Comparison of ENCODE assay signal across 1 cellular context in genomic region chr14:72893636-72894322, GRCh38.
A peak's percentile ranks its signal among the peaks of the same experiment; 100 is the strongest.
TF ChIP-seq lines count a peak whose summit lies in the region.

Gene DPF3, minus strand, starts transcription at chr14:72894101. Its CDS starts 13 bp downstream, at chr14:72894088.

TF ChIP-seq in HCT116, 20 proteins besides CTCF, POLR2A, EP300 and RAD21 (continued from another document):
- TF ChIP-seq REST (IDR thresholded peaks at IDR 0.05; ENCODE audit: low read depth): no peak
- TF ChIP-seq TCF7L2 (IDR thresholded peaks at IDR 0.05; ENCODE audit: borderline replicate concordance, extremely low read depth, insufficient read depth, insufficient read length): peak; percentile 82
- 0 out of 2 replicates have a peak, but pooled peaks have one; percentile 15 for TF ChIP-seq POLR2AphosphoS5 (IDR thresholded peaks at IDR 0.05; ENCODE audit: low read depth, low read length)
- TF ChIP-seq ZFX (IDR thresholded peaks at IDR 0.05): no peak
- no peak for TF ChIP-seq EGR1 (IDR thresholded peaks at IDR 0.05; ENCODE audit: low read depth)
- TF ChIP-seq, protein P1, sequence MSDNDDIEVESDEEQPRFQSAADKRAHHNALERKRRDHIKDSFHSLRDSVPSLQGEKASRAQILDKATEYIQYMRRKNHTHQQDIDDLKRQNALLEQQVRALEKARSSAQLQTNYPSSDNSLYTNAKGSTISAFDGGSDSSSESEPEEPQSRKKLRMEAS (IDR thresholded peaks at IDR 0.05): peak; percentile 30; the same call in 1 of the 2 replicates
- no peak for TF ChIP-seq JUND (IDR thresholded peaks at IDR 0.05)
- no peak for TF ChIP-seq YY1 (IDR thresholded peaks at IDR 0.05; ENCODE audit: extremely low read depth, insufficient replicate concordance, low read depth, low read length)
- TF ChIP-seq EZH2 (IDR thresholded peaks at IDR 0.05): no peak
